Comparison of ENCODE assay signal across 17 cellular contexts in genomic region chr12:117049295-117049694, GRCh38. TPM values are rescaled to one million over a fixed set of nuclear protein-coding genes. Genes with fewer than 3 reads are reported as not detected.
"Had no signal": no experiment of that assay in that cellular context is flagged by ENCODE, and none has a peak within 500 bp of the region (broad histone marks: within the 10 kb centered on the region; RNA-seq: fewer than 3 reads in every experiment).

No MANE protein-coding gene starts in this region.

- ATAC-seq: stimulated activated naive CD8-positive, alpha-beta T cell treated with anti-CD3 and anti-CD28 coated beads, Interleukin-15, amount 100 ng/mL, for 72 hours; T-cell had no signal

- DNase-seq: activated B cell treated with CpG ODN at 0.5 μM for 24 hours; activated CD4-positive, alpha-beta T cell treated with anti-CD3 and anti-CD28 coated beads, Interleukin-2, amount 50 U/mL, for 1 hour; activated naive CD4-positive, alpha-beta T cell treated with anti-CD3 and anti-CD28 coated beads, Interleukin-2, amount 50 U/mL, for 16 hours; amniotic stem cell; foreskin fibroblast; islet precursor cell; nephron progenitor cell; stimulated activated CD4-positive, alpha-beta T cell treated with anti-CD3 and anti-CD28 coated beads, Interleukin-4, amount 100 ng/mL, for 4 hours; stimulated activated naive CD8-positive, alpha-beta T cell treated with anti-CD3 and anti-CD28 coated beads, Interleukin-15, amount 100 ng/mL, for 72 hours; T-cell; T1000 had no signal

- H3K4me3 ChIP-seq: esophagus muscularis mucosa, skin epidermis, thoracic aorta had no signal

- H3K27ac ChIP-seq: skin epidermis, thoracic aorta had no signal

- H3K36me3 ChIP-seq: esophagus muscularis mucosa, thoracic aorta had no signal

- H3K9me3 ChIP-seq: esophagus muscularis mucosa, thoracic aorta had no signal

- FAIRE-seq: colon, urothelium cell line had no signal

RNA-seq across cellular contexts. Expression of gene TESC, which starts 49.9 kb away (rescaled TPM):
- total RNA-seq: osteocyte had no signal
